Comparison of ENCODE assay signal across 17 cellular contexts in the genomic region with DNA sequence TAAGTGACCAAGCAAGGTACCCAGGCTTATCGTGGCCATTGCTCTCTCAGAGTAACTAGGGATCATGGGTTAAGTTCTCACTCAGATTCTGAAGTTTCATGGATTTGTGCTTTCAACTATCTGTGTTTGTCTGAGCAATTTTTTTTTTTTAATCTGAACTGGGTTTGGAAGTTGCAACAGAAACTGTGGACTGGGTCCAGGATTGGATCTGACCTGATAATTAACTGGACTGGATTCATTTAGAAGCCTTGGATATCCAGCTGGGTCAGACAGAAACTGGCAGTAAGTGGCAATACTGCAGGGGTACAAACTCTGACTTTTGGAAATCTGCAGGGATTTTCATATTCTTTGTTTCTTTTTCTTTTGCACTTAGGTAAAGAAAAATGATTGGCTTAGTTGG. TPM values are rescaled to one million over a fixed set of nuclear protein-coding genes. Genes with fewer than 3 reads are reported as not detected.
"Had no signal": no experiment of that assay in that cellular context is flagged by ENCODE, and none has a peak within 500 bp of the region (broad histone marks: within the 10 kb centered on the region; RNA-seq: fewer than 3 reads in every experiment).

No MANE protein-coding gene starts in this region.

- ATAC-seq: activated CD4-positive, CD25-positive, alpha-beta regulatory T cell treated with anti-CD3 and anti-CD28 coated beads, Interleukin-2, amount 50 U/mL, for 24 hours; activated T-cell treated with anti-CD3 and anti-CD28 coated beads, Interleukin-2, amount 50 U/mL, for 4 hours; esophagus mucosa; heart left ventricle; natural killer cell treated with Interleukin-12 subunit alpha and Interleukin-12 subunit beta and Interleukin-15 and Interleukin-18, amount 100 ng/mL, for 72 hours had no signal

- H3K27me3 ChIP-seq: ascending aorta, dorsolateral prefrontal cortex, heart left ventricle had no signal

- H3K27ac ChIP-seq: ascending aorta, dorsolateral prefrontal cortex, heart left ventricle, thoracic aorta had no signal

- H3K36me3 Mint-ChIP-seq: activated naive CD8-positive, alpha-beta T cell treated with anti-CD3 and anti-CD28 coated beads, Interleukin-2, amount 10 ng/mL, durations not matched to agents 7 days and 5 days; natural killer cell treated with Interleukin-12 subunit alpha and Interleukin-12 subunit beta and Interleukin-15 and Interleukin-18, amount 100 ng/mL, for 72 hours had no signal

- H3K36me3 ChIP-seq: ascending aorta, heart left ventricle, thoracic aorta had no signal

- H3K4me3 ChIP-seq: ascending aorta, dorsolateral prefrontal cortex, heart left ventricle, thoracic aorta had no signal

- H3K9me3 Mint-ChIP-seq: activated T-cell treated with anti-CD3 and anti-CD28 coated beads, Interleukin-2, amount 50 U/mL, for 4 hours; stimulated activated naive CD8-positive, alpha-beta T cell treated with anti-CD3 and anti-CD28 coated beads, Interleukin-15, Interleukin-2, amounts not matched to agents 100 ng/mL and 50 ng/mL, for 24 hours had no signal

- DNase-seq: activated CD4-positive, alpha-beta T cell treated with anti-CD3 and anti-CD28 coated beads, Interleukin-2, amount 50 U/mL, for 4 hours; activated gamma-delta T cell treated with Interleukin-2 at 50 U/mL for 16 hours; activated naive CD8-positive, alpha-beta T cell treated with anti-CD3 and anti-CD28 coated beads, Interleukin-2, amount 10 ng/mL, durations not matched to agents 7 days and 5 days; activated T-cell treated with anti-CD3 and anti-CD28 coated beads, Interleukin-2, amount 50 U/mL, for 4 hours; dorsolateral prefrontal cortex; foreskin melanocyte; heart left ventricle; nucleus accumbens; stimulated activated CD4-positive, alpha-beta T cell treated with anti-CD3 and anti-CD28 coated beads, Interleukin-4, amount 100 ng/mL, for 1 hour; stimulated activated CD8-positive, alpha-beta memory T cell treated with anti-CD3 and anti-CD28 coated beads, Interleukin-4, amount 100 ng/mL, for 48 hours had no signal

- H3K27ac Mint-ChIP-seq: activated naive CD8-positive, alpha-beta T cell treated with anti-CD3 and anti-CD28 coated beads, Interleukin-2, amount 10 ng/mL, durations not matched to agents 7 days and 5 days; natural killer cell treated with Interleukin-12 subunit alpha and Interleukin-12 subunit beta and Interleukin-15 and Interleukin-18, amount 100 ng/mL, for 72 hours; stimulated activated naive CD8-positive, alpha-beta T cell treated with anti-CD3 and anti-CD28 coated beads, Interleukin-15, Interleukin-2, amounts not matched to agents 100 ng/mL and 50 ng/mL, for 24 hours; T-helper 2 cell treated with Interferon-gamma antibody and Interleukin-4, amounts not matched to agents 5 μg/mL and 100 μg/mL, for 36 hours had no signal

- H3K4me3 Mint-ChIP-seq: activated naive CD8-positive, alpha-beta T cell treated with anti-CD3 and anti-CD28 coated beads, Interleukin-2, amount 10 ng/mL, durations not matched to agents 7 days and 5 days; activated T-cell treated with anti-CD3 and anti-CD28 coated beads, Interleukin-2, amount 50 U/mL, for 4 hours; natural killer cell treated with Interleukin-12 subunit alpha and Interleukin-12 subunit beta and Interleukin-15 and Interleukin-18, amount 100 ng/mL, for 72 hours; stimulated activated naive CD8-positive, alpha-beta T cell treated with anti-CD3 and anti-CD28 coated beads, Interleukin-15, Interleukin-2, amounts not matched to agents 100 ng/mL and 50 ng/mL, for 24 hours; T-helper 2 cell treated with Interferon-gamma antibody and Interleukin-4, amounts not matched to agents 5 μg/mL and 100 μg/mL, for 36 hours had no signal

- H3K9me3 ChIP-seq: ascending aorta, thoracic aorta had no signal

RNA-seq across cellular contexts. Expression of a gene that starts 38.7 kb away (rescaled TPM):
- total RNA-seq: activated naive CD8-positive, alpha-beta T cell treated with anti-CD3 and anti-CD28 coated beads, Interleukin-2, amount 10 ng/mL, durations not matched to agents 7 days and 5 days had no signal

RNA-seq across cellular contexts. Expression of a gene that starts 55.4 kb away (rescaled TPM):
- total RNA-seq: ascending aorta had no signal
